Comparison of ENCODE assay signal across 8 cellular contexts in genomic region chrY:11461406-11461805, GRCh38.
A peak's percentile ranks its signal among the peaks of the same experiment; 100 is the strongest.
DNase-seq lines count a peak whose midpoint lies in the region; ATAC-seq, FAIRE-seq and TF ChIP-seq lines count a peak whose summit lies in the region.
"Not testable (repeated sequence)": the region's sequence is repeated elsewhere in the genome, so short reads cannot be mapped to it uniquely, and the experiment has no call there.

No MANE protein-coding gene starts in this region.

- in situ Hi-C loops in KBM-7 (cut with MboI; ENCODE audit: low pct_unique_long_range_greater_than_20kb, low sequenced_read_pairs), result not testable (repeated sequence)

- not testable (repeated sequence) for H3K36me3 Mint-ChIP-seq in activated CD8-positive, alpha-beta T cell treated with anti-CD3 and anti-CD28 coated beads for 36 hours (ENCODE audit: low read depth)

- not testable (repeated sequence) for H3K9ac ChIP-seq in kidney (ENCODE audit: low read length in 2 of 2)

- CTCF ChIA-PET in activated CD8-positive, alpha-beta T cell treated with anti-CD3 and anti-CD28 coated beads for 36 hours (lab: Charles Lee), result interaction anchor here (0.8 kb wide), 1 partner anchor 56 kb away, joined by 3 read pairs; no protein-coding TSS in a partner anchor

- not testable (repeated sequence) for TF ChIP-seq POLR2A in prostate gland (IDR thresholded peaks at IDR 0.05)

- FAIRE-seq in G401.6 (lab: Jason Lieb, UNC) (peak; percentile 93), kidney (lab: Jason Lieb, UNC) (peak; percentile 95)

- not testable (repeated sequence) for H3K9me3 ChIP-seq in kidney (ENCODE audit: control insufficient read depth in 1 of 2, low read length in 2 of 2); prostate gland

- H3K4me3 ChIP-seq in kidney (ENCODE audit: low read length in 2 of 2); prostate gland: not testable (repeated sequence)

- POLR2A ChIA-PET in activated CD8-positive, alpha-beta T cell treated with anti-CD3 and anti-CD28 coated beads for 36 hours (lab: Charles Lee), result not testable (repeated sequence)

- TF ChIP-seq CTCF in activated CD8-positive, alpha-beta T cell treated with anti-CD3 and anti-CD28 coated beads for 36 hours (IDR thresholded peaks at IDR 0.05), result peak; percentile 44
- not testable (repeated sequence) for TF ChIP-seq CTCF in kidney (IDR thresholded peaks at IDR 0.05; ENCODE audit: borderline replicate concordance, extremely low read depth, insufficient read depth)
- peak in 3 of 4 experiments; percentile 21 to 22 (median 21) for TF ChIP-seq CTCF in prostate gland (IDR thresholded peaks at IDR 0.05)

- intact Hi-C loops in activated CD8-positive, alpha-beta T cell treated with anti-CD3 and anti-CD28 coated beads for 36 hours (cut with micrococcal nuclease); kidney (cut with DNase I); prostate gland (cut with DNase I): not testable (repeated sequence)

- not testable (repeated sequence) for H3K27ac ChIP-seq in kidney (ENCODE audit: low read depth in 2 of 2, low read length in 2 of 2); prostate gland

- not testable (repeated sequence) for H3K4me1 Mint-ChIP-seq in activated CD8-positive, alpha-beta T cell treated with anti-CD3 and anti-CD28 coated beads for 36 hours (ENCODE audit: low read depth)

- not testable (repeated sequence) for ATAC-seq in activated CD8-positive, alpha-beta T cell treated with anti-CD3 and anti-CD28 coated beads for 36 hours

- not testable (repeated sequence) for H3K27me3 ChIP-seq in prostate gland (replicated peaks; ENCODE audit: insufficient read depth)

- H3K9me3 Mint-ChIP-seq in activated CD8-positive, alpha-beta T cell treated with anti-CD3 and anti-CD28 coated beads for 36 hours, result not testable (repeated sequence)

- not testable (repeated sequence) for H3K36me3 ChIP-seq in kidney (ENCODE audit: control insufficient read depth in 1 of 2, insufficient read depth in 2 of 2, low read length in 2 of 2); prostate gland

- H3K4me1 ChIP-seq in kidney (ENCODE audit: control insufficient read depth in 1 of 2, insufficient read depth in 1 of 2, low read depth in 1 of 2, low read length in 2 of 2); prostate gland (replicated peaks): not testable (repeated sequence)

- H3K27me3 Mint-ChIP-seq in activated CD8-positive, alpha-beta T cell treated with anti-CD3 and anti-CD28 coated beads for 36 hours, result not testable (repeated sequence)

- 15% methylated on average over 4 of the region's 4 CpGs for WGBS in prostate gland

- H3K27ac Mint-ChIP-seq in activated CD8-positive, alpha-beta T cell treated with anti-CD3 and anti-CD28 coated beads for 36 hours, result not testable (repeated sequence)

- H3K4me3 Mint-ChIP-seq in activated CD8-positive, alpha-beta T cell treated with anti-CD3 and anti-CD28 coated beads for 36 hours, result not testable (repeated sequence)

- DNase-seq in A172 (ENCODE audit: low spot score), result peak; percentile 1
- DNase-seq in KBM-7, result peak; percentile 49
- peak; percentile 2 for DNase-seq in NCI-H2196 (lab: John Stamatoyannopoulos, UW; ENCODE audit: unreplicated experiment)
- not testable (repeated sequence) for DNase-seq in activated CD8-positive, alpha-beta T cell treated with anti-CD3 and anti-CD28 coated beads for 36 hours; kidney; prostate gland (ENCODE audit: low spot score)
- DNase-seq in fibroblast of peridontal ligament (ENCODE audit: extremely low read depth), result peak; percentile 7
